In the genomic region with DNA sequence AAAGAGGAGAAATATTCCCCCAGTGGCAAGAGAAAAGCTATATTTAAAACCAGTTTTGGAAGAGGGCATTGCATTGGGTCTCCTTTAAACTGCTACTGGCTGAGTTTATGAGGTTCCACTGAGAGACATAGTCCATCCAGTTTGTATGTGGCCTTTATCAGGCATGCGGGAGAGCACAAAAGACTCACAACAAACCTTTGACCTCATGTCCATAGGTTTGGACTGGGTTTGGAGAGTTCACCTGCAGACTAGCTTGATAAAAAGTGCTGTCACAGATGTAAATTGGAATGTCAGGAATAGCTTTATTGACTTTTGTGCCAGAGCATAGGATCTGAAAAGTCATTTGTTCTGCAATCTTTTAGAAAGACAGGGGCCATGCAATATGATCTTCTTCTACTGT, we compare ENCODE assay signal across 1 cellular context.
TF ChIP-seq lines count a peak whose summit lies in the region.

No MANE protein-coding gene starts in this region.

TF ChIP-seq in HepG2, 621 proteins besides CTCF, POLR2A, EP300 and RAD21 (continued from another document and continues in another):
- TF ChIP-seq, protein P1, sequence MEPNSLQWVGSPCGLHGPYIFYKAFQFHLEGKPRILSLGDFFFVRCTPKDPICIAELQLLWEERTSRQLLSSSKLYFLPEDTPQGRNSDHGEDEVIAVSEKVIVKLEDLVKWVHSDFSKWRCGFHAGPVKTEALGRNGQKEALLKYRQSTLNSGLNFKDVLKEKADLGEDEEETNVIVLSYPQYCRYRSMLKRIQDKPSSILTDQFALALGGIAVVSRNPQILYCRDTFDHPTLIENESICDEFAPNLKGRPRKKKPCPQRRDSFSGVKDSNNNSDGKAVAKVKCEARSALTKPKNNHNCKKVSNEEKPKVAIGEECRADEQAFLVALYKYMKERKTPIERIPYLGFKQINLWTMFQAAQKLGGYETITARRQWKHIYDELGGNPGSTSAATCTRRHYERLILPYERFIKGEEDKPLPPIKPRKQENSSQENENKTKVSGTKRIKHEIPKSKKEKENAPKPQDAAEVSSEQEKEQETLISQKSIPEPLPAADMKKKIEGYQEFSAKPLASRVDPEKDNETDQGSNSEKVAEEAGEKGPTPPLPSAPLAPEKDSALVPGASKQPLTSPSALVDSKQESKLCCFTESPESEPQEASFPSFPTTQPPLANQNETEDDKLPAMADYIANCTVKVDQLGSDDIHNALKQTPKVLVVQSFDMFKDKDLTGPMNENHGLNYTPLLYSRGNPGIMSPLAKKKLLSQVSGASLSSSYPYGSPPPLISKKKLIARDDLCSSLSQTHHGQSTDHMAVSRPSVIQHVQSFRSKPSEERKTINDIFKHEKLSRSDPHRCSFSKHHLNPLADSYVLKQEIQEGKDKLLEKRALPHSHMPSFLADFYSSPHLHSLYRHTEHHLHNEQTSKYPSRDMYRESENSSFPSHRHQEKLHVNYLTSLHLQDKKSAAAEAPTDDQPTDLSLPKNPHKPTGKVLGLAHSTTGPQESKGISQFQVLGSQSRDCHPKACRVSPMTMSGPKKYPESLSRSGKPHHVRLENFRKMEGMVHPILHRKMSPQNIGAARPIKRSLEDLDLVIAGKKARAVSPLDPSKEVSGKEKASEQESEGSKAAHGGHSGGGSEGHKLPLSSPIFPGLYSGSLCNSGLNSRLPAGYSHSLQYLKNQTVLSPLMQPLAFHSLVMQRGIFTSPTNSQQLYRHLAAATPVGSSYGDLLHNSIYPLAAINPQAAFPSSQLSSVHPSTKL (CRISPR knock-in tag; IDR thresholded peaks at IDR 0.05): peak; percentile 91
- TF ChIP-seq KDM1A (CRISPR knock-in tag; IDR thresholded peaks at IDR 0.05) (0 out of 2 replicates have a peak, but pooled peaks have one; percentile 19), MAFF (IDR thresholded peaks at IDR 0.05; ENCODE audit: low read depth, low read length) (peak; percentile 45; the same call in 1 of the 2 replicates), YEATS4 (CRISPR knock-in tag; IDR thresholded peaks at IDR 0.05; ENCODE audit: borderline replicate concordance) (peak; percentile 55; the same call in 1 of the 2 replicates), FOXJ3 (CRISPR knock-in tag; IDR thresholded peaks at IDR 0.05; ENCODE audit: borderline replicate concordance) (peak; percentile 24; the same call in 1 of the 2 replicates), KAT7 (CRISPR knock-in tag; IDR thresholded peaks at IDR 0.05; ENCODE audit: borderline replicate concordance) (0 out of 2 replicates have a peak, but pooled peaks have one; percentile 30), PTBP1 (IDR thresholded peaks at IDR 0.05; ENCODE audit: low read depth, low read length, poor library complexity, severe bottlenecking) (no peak), ATF1 (CRISPR knock-in tag; IDR thresholded peaks at IDR 0.05) (peak; percentile 30; the same call in 1 of the 2 replicates), ZNF614 (CRISPR knock-in tag; IDR thresholded peaks at IDR 0.05; ENCODE audit: borderline replicate concordance) (0 out of 2 replicates have a peak, but pooled peaks have one; percentile 50), TEAD3 (CRISPR knock-in tag; optimal IDR thresholded peaks at IDR 0.05; ENCODE audit: borderline replicate concordance) (peak; percentile 68), FOXO1 (CRISPR knock-in tag; IDR thresholded peaks at IDR 0.05) (peak; percentile 70; the same call in 1 of the 2 replicates), HNRNPUL1 (IDR thresholded peaks at IDR 0.05; ENCODE audit: low read depth, low read length) (no peak), MEF2D (CRISPR knock-in tag; IDR thresholded peaks at IDR 0.05) (peak; percentile 60; the same call in 1 of the 2 replicates), NFE2 (CRISPR knock-in tag; IDR thresholded peaks at IDR 0.05) (no peak), SRSF1 (optimal IDR thresholded peaks at IDR 0.05; ENCODE audit: low read depth, low read length) (no peak), KDM6A (CRISPR knock-in tag; IDR thresholded peaks at IDR 0.05; ENCODE audit: low read depth) (no peak), ESRRA (CRISPR knock-in tag; IDR thresholded peaks at IDR 0.05; ENCODE audit: low read depth) (peak; percentile 51; the same call in 1 of the 2 replicates), RXRA (CRISPR knock-in tag; IDR thresholded peaks at IDR 0.05) (peak; percentile 17; the same call in 1 of the 2 replicates), ZNF317 (CRISPR knock-in tag; IDR thresholded peaks at IDR 0.05) (peak; percentile 98), ZMYM2 (CRISPR knock-in tag; IDR thresholded peaks at IDR 0.05) (peak; percentile 87), ZNF33B (CRISPR knock-in tag; IDR thresholded peaks at IDR 0.05) (no peak), ZFP82 (CRISPR knock-in tag; IDR thresholded peaks at IDR 0.05; ENCODE audit: borderline replicate concordance) (no peak), ZNF629 (CRISPR knock-in tag; conservative IDR thresholded peaks at IDR 0.05) (0 out of 2 replicates have a peak, but pooled peaks have one; percentile 6), FOXP1 (IDR thresholded peaks at IDR 0.05) (no peak), FOXP1 (CRISPR knock-in tag; IDR thresholded peaks at IDR 0.05) (peak; percentile 70), SALL1 (CRISPR knock-in tag; IDR thresholded peaks at IDR 0.05) (peak; percentile 86; the same call in 1 of the 2 replicates), THAP11 (CRISPR knock-in tag; IDR thresholded peaks at IDR 0.05) (0 out of 2 replicates have a peak, but pooled peaks have one; percentile 32), TCF7 (IDR thresholded peaks at IDR 0.05; ENCODE audit: low read depth) (peak; percentile 58), MIXL1 (CRISPR knock-in tag; IDR thresholded peaks at IDR 0.05) (peak; percentile 76; the same call in 1 of the 2 replicates), SNAPC2 (CRISPR knock-in tag; IDR thresholded peaks at IDR 0.05) (0 out of 2 replicates have a peak, but pooled peaks have one; percentile 21), CEBPG (CRISPR knock-in tag; IDR thresholded peaks at IDR 0.05) (peak; percentile 43; the same call in 1 of the 2 replicates)
- TF ChIP-seq, protein P2, sequence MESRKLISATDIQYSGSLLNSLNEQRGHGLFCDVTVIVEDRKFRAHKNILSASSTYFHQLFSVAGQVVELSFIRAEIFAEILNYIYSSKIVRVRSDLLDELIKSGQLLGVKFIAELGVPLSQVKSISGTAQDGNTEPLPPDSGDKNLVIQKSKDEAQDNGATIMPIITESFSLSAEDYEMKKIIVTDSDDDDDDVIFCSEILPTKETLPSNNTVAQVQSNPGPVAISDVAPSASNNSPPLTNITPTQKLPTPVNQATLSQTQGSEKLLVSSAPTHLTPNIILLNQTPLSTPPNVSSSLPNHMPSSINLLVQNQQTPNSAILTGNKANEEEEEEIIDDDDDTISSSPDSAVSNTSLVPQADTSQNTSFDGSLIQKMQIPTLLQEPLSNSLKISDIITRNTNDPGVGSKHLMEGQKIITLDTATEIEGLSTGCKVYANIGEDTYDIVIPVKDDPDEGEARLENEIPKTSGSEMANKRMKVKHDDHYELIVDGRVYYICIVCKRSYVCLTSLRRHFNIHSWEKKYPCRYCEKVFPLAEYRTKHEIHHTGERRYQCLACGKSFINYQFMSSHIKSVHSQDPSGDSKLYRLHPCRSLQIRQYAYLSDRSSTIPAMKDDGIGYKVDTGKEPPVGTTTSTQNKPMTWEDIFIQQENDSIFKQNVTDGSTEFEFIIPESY (CRISPR knock-in tag; IDR thresholded peaks at IDR 0.05): no peak
- TF ChIP-seq, protein P3, sequence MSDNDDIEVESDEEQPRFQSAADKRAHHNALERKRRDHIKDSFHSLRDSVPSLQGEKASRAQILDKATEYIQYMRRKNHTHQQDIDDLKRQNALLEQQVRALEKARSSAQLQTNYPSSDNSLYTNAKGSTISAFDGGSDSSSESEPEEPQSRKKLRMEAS (IDR thresholded peaks at IDR 0.05): peak; percentile 53; the same call in 1 of the 2 replicates
- TF ChIP-seq, protein P4, sequence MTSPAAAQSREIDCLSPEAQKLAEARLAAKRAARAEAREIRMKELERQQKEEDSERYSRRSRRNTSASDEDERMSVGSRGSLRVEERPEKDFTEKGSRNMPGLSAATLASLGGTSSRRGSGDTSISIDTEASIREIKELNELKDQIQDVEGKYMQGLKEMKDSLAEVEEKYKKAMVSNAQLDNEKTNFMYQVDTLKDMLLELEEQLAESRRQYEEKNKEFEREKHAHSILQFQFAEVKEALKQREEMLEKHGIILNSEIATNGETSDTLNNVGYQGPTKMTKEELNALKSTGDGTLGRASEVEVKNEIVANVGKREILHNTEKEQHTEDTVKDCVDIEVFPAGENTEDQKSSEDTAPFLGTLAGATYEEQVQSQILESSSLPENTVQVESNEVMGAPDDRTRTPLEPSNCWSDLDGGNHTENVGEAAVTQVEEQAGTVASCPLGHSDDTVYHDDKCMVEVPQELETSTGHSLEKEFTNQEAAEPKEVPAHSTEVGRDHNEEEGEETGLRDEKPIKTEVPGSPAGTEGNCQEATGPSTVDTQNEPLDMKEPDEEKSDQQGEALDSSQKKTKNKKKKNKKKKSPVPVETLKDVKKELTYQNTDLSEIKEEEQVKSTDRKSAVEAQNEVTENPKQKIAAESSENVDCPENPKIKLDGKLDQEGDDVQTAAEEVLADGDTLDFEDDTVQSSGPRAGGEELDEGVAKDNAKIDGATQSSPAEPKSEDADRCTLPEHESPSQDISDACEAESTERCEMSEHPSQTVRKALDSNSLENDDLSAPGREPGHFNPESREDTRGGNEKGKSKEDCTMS (CRISPR knock-in tag; conservative IDR thresholded peaks at IDR 0.05): no peak
- TF ChIP-seq, protein P5, sequence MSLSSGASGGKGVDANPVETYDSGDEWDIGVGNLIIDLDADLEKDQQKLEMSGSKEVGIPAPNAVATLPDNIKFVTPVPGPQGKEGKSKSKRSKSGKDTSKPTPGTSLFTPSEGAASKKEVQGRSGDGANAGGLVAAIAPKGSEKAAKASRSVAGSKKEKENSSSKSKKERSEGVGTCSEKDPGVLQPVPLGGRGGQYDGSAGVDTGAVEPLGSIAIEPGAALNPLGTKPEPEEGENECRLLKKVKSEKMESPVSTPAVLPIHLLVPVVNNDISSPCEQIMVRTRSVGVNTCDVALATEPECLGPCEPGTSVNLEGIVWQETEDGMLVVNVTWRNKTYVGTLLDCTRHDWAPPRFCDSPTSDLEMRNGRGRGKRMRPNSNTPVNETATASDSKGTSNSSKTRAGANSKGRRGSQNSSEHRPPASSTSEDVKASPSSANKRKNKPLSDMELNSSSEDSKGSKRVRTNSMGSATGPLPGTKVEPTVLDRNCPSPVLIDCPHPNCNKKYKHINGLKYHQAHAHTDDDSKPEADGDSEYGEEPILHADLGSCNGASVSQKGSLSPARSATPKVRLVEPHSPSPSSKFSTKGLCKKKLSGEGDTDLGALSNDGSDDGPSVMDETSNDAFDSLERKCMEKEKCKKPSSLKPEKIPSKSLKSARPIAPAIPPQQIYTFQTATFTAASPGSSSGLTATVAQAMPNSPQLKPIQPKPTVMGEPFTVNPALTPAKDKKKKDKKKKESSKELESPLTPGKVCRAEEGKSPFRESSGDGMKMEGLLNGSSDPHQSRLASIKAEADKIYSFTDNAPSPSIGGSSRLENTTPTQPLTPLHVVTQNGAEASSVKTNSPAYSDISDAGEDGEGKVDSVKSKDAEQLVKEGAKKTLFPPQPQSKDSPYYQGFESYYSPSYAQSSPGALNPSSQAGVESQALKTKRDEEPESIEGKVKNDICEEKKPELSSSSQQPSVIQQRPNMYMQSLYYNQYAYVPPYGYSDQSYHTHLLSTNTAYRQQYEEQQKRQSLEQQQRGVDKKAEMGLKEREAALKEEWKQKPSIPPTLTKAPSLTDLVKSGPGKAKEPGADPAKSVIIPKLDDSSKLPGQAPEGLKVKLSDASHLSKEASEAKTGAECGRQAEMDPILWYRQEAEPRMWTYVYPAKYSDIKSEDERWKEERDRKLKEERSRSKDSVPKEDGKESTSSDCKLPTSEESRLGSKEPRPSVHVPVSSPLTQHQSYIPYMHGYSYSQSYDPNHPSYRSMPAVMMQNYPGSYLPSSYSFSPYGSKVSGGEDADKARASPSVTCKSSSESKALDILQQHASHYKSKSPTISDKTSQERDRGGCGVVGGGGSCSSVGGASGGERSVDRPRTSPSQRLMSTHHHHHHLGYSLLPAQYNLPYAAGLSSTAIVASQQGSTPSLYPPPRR (CRISPR knock-in tag; IDR thresholded peaks at IDR 0.05; ENCODE audit: borderline replicate concordance): peak; percentile 54; the same call in 1 of the 2 replicates
- TF ChIP-seq, protein P6, sequence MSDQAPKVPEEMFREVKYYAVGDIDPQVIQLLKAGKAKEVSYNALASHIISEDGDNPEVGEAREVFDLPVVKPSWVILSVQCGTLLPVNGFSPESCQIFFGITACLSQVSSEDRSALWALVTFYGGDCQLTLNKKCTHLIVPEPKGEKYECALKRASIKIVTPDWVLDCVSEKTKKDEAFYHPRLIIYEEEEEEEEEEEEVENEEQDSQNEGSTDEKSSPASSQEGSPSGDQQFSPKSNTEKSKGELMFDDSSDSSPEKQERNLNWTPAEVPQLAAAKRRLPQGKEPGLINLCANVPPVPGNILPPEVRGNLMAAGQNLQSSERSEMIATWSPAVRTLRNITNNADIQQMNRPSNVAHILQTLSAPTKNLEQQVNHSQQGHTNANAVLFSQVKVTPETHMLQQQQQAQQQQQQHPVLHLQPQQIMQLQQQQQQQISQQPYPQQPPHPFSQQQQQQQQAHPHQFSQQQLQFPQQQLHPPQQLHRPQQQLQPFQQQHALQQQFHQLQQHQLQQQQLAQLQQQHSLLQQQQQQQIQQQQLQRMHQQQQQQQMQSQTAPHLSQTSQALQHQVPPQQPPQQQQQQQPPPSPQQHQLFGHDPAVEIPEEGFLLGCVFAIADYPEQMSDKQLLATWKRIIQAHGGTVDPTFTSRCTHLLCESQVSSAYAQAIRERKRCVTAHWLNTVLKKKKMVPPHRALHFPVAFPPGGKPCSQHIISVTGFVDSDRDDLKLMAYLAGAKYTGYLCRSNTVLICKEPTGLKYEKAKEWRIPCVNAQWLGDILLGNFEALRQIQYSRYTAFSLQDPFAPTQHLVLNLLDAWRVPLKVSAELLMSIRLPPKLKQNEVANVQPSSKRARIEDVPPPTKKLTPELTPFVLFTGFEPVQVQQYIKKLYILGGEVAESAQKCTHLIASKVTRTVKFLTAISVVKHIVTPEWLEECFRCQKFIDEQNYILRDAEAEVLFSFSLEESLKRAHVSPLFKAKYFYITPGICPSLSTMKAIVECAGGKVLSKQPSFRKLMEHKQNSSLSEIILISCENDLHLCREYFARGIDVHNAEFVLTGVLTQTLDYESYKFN (CRISPR knock-in tag; conservative IDR thresholded peaks at IDR 0.05): peak; percentile 86
- TF ChIP-seq, protein P7, sequence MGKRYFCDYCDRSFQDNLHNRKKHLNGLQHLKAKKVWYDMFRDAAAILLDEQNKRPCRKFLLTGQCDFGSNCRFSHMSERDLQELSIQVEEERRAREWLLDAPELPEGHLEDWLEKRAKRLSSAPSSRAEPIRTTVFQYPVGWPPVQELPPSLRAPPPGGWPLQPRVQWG (CRISPR knock-in tag; IDR thresholded peaks at IDR 0.05; ENCODE audit: borderline replicate concordance, low read depth): no peak
- TF ChIP-seq, protein P8, sequence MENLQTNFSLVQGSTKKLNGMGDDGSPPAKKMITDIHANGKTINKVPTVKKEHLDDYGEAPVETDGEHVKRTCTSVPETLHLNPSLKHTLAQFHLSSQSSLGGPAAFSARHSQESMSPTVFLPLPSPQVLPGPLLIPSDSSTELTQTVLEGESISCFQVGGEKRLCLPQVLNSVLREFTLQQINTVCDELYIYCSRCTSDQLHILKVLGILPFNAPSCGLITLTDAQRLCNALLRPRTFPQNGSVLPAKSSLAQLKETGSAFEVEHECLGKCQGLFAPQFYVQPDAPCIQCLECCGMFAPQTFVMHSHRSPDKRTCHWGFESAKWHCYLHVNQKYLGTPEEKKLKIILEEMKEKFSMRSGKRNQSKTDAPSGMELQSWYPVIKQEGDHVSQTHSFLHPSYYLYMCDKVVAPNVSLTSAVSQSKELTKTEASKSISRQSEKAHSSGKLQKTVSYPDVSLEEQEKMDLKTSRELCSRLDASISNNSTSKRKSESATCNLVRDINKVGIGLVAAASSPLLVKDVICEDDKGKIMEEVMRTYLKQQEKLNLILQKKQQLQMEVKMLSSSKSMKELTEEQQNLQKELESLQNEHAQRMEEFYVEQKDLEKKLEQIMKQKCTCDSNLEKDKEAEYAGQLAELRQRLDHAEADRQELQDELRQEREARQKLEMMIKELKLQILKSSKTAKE (CRISPR knock-in tag; IDR thresholded peaks at IDR 0.05; ENCODE audit: borderline replicate concordance): 0 out of 2 replicates have a peak, but pooled peaks have one; percentile 30
